In the genomic region with DNA sequence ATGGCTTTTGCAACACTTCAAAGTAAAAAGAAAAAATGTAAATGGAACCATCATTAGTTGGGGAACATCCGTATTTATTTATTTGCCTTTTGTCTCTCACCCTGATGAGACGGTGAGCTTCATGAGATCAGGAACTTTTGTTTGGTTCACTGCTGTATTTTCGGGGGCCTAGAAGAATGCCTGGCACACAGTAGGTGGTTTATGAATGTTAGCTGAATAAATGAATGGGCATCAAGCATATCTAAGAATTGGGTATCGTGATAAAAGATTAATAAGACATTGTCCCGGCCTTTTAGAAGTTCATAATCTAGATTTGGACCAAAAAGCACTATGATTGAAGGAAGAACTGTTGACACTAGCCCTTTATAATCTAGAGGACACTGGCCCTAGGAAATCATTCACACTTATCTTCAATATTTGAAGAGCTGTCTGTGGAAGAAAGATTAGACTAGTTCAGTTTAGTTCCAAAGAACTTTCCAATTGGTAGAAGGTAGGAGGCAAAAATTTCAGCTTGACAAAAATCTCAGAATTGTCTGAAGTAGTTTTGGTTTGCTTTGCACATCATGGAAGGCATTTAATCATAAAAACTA, we compare ENCODE assay signal across 12 cellular contexts.
DNase-seq lines count a peak whose midpoint lies in the region; ATAC-seq, FAIRE-seq and TF ChIP-seq lines count a peak whose summit lies in the region.
"Had no signal": no experiment of that assay in that cellular context is flagged by ENCODE, and none has a peak within 500 bp of the region (broad histone marks: within the 10 kb centered on the region; RNA-seq: fewer than 3 reads in every experiment).

No MANE protein-coding gene starts in this region.

- no peak for DNase-seq in HCT116 (ENCODE audit: low read depth, low spot score)
- peak; percentile 4 for DNase-seq in Karpas-422
- no peak for DNase-seq in K562 (ENCODE audit: extremely low read depth in 1 of 4, low spot score in 3 of 4)
- DNase-seq in mesenteric fat pad (ENCODE audit: low spot score): no peak
- DNase-seq: DMS153, DMS79 had no signal

- intact Hi-C loops in HCT116 (cut with micrococcal nuclease) (no loop called here), K562 (cut with micrococcal nuclease) (no loop called here)

- H3K27ac ChIP-seq in HCT116 (ENCODE audit: low read depth, low read length) (no peak overlapping the region), Karpas-422 (ENCODE audit: low read length) (no peak overlapping the region), K562 (ENCODE audit: extremely low read depth, low read depth, low read length) (no peak overlapping the region)
- H3K27ac ChIP-seq: BLaER1 had no signal

- H3K36me3 ChIP-seq in HCT116 (ENCODE audit: control insufficient read depth in 1 of 2, insufficient read depth in 2 of 2, low read length in 2 of 2) (no peaks in the 10 kb centered on the region), Karpas-422 (ENCODE audit: insufficient read depth, low read length) (no peaks in the 10 kb centered on the region), K562 (ENCODE audit: control insufficient read depth, insufficient read depth, low read length) (no peaks in the 10 kb centered on the region)
- H3K36me3 ChIP-seq: BE2C, BLaER1 had no signal

- BruUV-seq in HCT116 (replicated peaks; lab: Mats Ljungman, UMichigan) (no TSS peak), K562 (replicated peaks; lab: Mats Ljungman, UMichigan) (no TSS peak)

- no peak for TF ChIP-seq CTCF in HCT116 (IDR thresholded peaks at IDR 0.05 in 2 of 3, conservative IDR thresholded peaks at IDR 0.05 in 1 of 3; ENCODE audit: borderline replicate concordance in 1 of 3, insufficient read depth in 1 of 3, low read depth in 2 of 3, low read length in 2 of 3)
- no peak for TF ChIP-seq CTCF in K562 (IDR thresholded peaks at IDR 0.05 in 2 of 3, conservative IDR thresholded peaks at IDR 0.05 in 1 of 3; ENCODE audit: insufficient read depth in 2 of 3, low read depth in 1 of 3, low read length in 3 of 3)

- TF ChIP-seq POLR2A in HCT116 (IDR thresholded peaks at IDR 0.05; ENCODE audit: borderline replicate concordance, extremely low read depth, insufficient read depth, insufficient read length) (no peak), K562 (conservative IDR thresholded peaks at IDR 0.05) (no peak)

- POLR2A ChIA-PET in HCT116 (lab: Charles Lee) (no interaction called here), K562 (lab: Yijun Ruan, JAX) (interaction anchor here (0.8 to 2.2 kb wide), 5 partner anchors 8 to 139 kb away, joined by 3 to 11 read pairs (median 4); a partner anchor contains a TSS)

- H3K4me2 ChIP-seq in HCT116 (ENCODE audit: low read length) (no peak overlapping the region), Karpas-422 (ENCODE audit: low read depth, low read length, poor library complexity, severe bottlenecking) (no peak overlapping the region), K562 (ENCODE audit: insufficient read depth, low read length) (no peak overlapping the region)
- H3K4me2 ChIP-seq: BLaER1 had no signal

- H3K4me1 ChIP-seq in HCT116 (ENCODE audit: control insufficient read depth in 1 of 2, insufficient read depth in 2 of 2, low read length in 2 of 2) (peaks cover 0 to 6% of the 10 kb centered on the region in 2 experiments; a peak in 2 of 4 replicates), Karpas-422 (ENCODE audit: low read length) (no peaks in the 10 kb centered on the region), K562 (replicated peaks in 1 of 2; ENCODE audit: control insufficient read depth in 2 of 2, insufficient read depth in 2 of 2, low read length in 2 of 2) (no peaks in the 10 kb centered on the region; a peak in 1 of 5 replicates)
- H3K4me1 ChIP-seq: BE2C had no signal

- H3K27me3 ChIP-seq in HCT116 (ENCODE audit: insufficient read depth, low read length): no peaks in the 10 kb centered on the region
- H3K27me3 ChIP-seq in Karpas-422 (ENCODE audit: low read length): no peaks in the 10 kb centered on the region
- no peaks in the 10 kb centered on the region for H3K27me3 ChIP-seq in K562 (ENCODE audit: control insufficient read depth in 2 of 2, insufficient read depth in 2 of 2, low read length in 2 of 2)
- H3K27me3 ChIP-seq: BE2C, BLaER1 had no signal

- no peak; the same call in 1 of the 2 replicates for TF ChIP-seq EP300 in K562 (IDR thresholded peaks at IDR 0.05; ENCODE audit: low read length)

- TF ChIP-seq RAD21 in HCT116 (IDR thresholded peaks at IDR 0.05; ENCODE audit: low read depth) (no peak), K562 (CRISPR knock-in tag; conservative IDR thresholded peaks at IDR 0.05 in 1 of 2, IDR thresholded peaks at IDR 0.05 in 1 of 2) (no peak)

- H2AFZ ChIP-seq in HCT116 (ENCODE audit: low read depth, low read length, poor library complexity, severe bottlenecking) (peak overlapping the region; percentile 100), Karpas-422 (ENCODE audit: low read length) (no peak overlapping the region), K562 (ENCODE audit: low read depth, low read length) (no peak overlapping the region)

- H3K9ac ChIP-seq in HCT116 (ENCODE audit: low read length) (no peak overlapping the region), Karpas-422 (ENCODE audit: low read length) (no peak overlapping the region), K562 (ENCODE audit: insufficient read depth in 1 of 2, low read depth in 2 of 2, low read length in 2 of 2) (no peak overlapping the region)
- H3K9ac ChIP-seq: BLaER1 had no signal

- H3K4me3 ChIP-seq in HCT116 (replicated peaks in 1 of 2; ENCODE audit: low read depth in 1 of 2, low read length in 2 of 2) (no peak overlapping the region), Karpas-422 (ENCODE audit: low read length) (no peak overlapping the region), K562 (no peak overlapping the region)
- H3K4me3 ChIP-seq: BLaER1, GM12878 had no signal

- CTCF ChIA-PET in HCT116 (lab: Charles Lee) (interaction anchor here (0.7 to 3.2 kb wide), 6 partner anchors 9 to 147 kb away, joined by 3 to 52 read pairs (median 12); no protein-coding TSS in a partner anchor), K562 (lab: Yijun Ruan, JAX; ENCODE audit: low intra/inter-chr PET ratio) (interaction anchor here (2.3 to 2.5 kb wide), 2 partner anchors 20 to 138 kb away, joined by 8 to 20 read pairs; no protein-coding TSS in a partner anchor)

- FAIRE-seq in K562 (lab: Jason Lieb, UNC): no peak
- FAIRE-seq: A204.1, GM12892 had no signal

- RAD21 ChIA-PET in HCT116 (lab: Charles Lee; ENCODE audit: low non-redundant PET in 1 of 2, low total read pairs in 2 of 2, uncharacterized antibody in 2 of 2, unreplicated experiment in 2 of 2): interaction anchor here in 1 of 2 experiments (0.6 kb wide), 1 partner anchor 253 kb away, joined by 4 read pairs; no protein-coding TSS in a partner anchor

- H3K9me2 ChIP-seq in HCT116 (ENCODE audit: insufficient read depth) (no peaks in the 10 kb centered on the region), Karpas-422 (replicated peaks; ENCODE audit: insufficient read depth, low read length) (no peaks in the 10 kb centered on the region)

- in situ Hi-C loops in K562 (cut with MboI): no loop called here

- H3K9me3 ChIP-seq in HCT116 (ENCODE audit: control insufficient read depth in 1 of 2, insufficient read depth in 1 of 2, low read depth in 1 of 2, low read length in 2 of 2) (no peaks in the 10 kb centered on the region), Karpas-422 (ENCODE audit: low read length) (no peaks in the 10 kb centered on the region), K562 (replicated peaks; ENCODE audit: control insufficient read depth, insufficient read depth, low read depth, low read length) (no peaks in the 10 kb centered on the region)
- H3K9me3 ChIP-seq: BE2C, BLaER1 had no signal

- H3K79me2 ChIP-seq in HCT116 (ENCODE audit: insufficient read depth, low read length) (no peaks in the 10 kb centered on the region), Karpas-422 (ENCODE audit: low read length) (no peaks in the 10 kb centered on the region), K562 (ENCODE audit: control insufficient read depth, insufficient read depth, low read length) (no peaks in the 10 kb centered on the region)

- H4K20me1 ChIP-seq in HCT116 (ENCODE audit: insufficient read depth): no peaks in the 10 kb centered on the region
- H4K20me1 ChIP-seq in Karpas-422 (ENCODE audit: insufficient read depth, low read depth, low read length): no peaks in the 10 kb centered on the region
- H4K20me1 ChIP-seq in K562 (replicated peaks; ENCODE audit: control insufficient read depth, insufficient read depth, low read length): no peaks in the 10 kb centered on the region
- H4K20me1 ChIP-seq: BLaER1 had no signal

- 42% methylated on average over 5 of the region's 5 CpGs for WGBS in K562 (ENCODE audit: insufficient coverage, low coverage, missing lambda C conversion rate)

- H3K9me1 ChIP-seq in K562 (ENCODE audit: control insufficient read depth, insufficient read depth, low read length): no peaks in the 10 kb centered on the region

- ATAC-seq in HCT116: no peak
- ATAC-seq in K562: no peak
- ATAC-seq in HG02884 (IDR thresholded peaks at IDR 0.05; ENCODE audit: unreplicated experiment): no peak

TF ChIP-seq in HCT116, 20 proteins besides CTCF, POLR2A, EP300 and RAD21 (continues in another document):
- TF ChIP-seq POLR2AphosphoS5 (IDR thresholded peaks at IDR 0.05; ENCODE audit: low read depth, low read length) (no peak), ZFX (IDR thresholded peaks at IDR 0.05) (no peak)

TF ChIP-seq in K562, 482 proteins besides CTCF, POLR2A, EP300 and RAD21 (continues in another document):
- TF ChIP-seq JUND (IDR thresholded peaks at IDR 0.05; ENCODE audit: borderline replicate concordance, low read depth, low read length) (no peak), JUND (tag; IDR thresholded peaks at IDR 0.05; ENCODE audit: borderline replicate concordance, low read depth, low read length) (no peak)
- TF ChIP-seq, protein P1, sequence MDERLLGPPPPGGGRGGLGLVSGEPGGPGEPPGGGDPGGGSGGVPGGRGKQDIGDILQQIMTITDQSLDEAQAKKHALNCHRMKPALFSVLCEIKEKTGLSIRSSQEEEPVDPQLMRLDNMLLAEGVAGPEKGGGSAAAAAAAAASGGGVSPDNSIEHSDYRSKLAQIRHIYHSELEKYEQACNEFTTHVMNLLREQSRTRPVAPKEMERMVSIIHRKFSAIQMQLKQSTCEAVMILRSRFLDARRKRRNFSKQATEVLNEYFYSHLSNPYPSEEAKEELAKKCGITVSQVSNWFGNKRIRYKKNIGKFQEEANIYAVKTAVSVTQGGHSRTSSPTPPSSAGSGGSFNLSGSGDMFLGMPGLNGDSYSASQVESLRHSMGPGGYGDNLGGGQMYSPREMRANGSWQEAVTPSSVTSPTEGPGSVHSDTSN (CRISPR knock-in tag; IDR thresholded peaks at IDR 0.05; ENCODE audit: low read depth): no peak
- TF ChIP-seq, protein P1 (tag; conservative IDR thresholded peaks at IDR 0.05; ENCODE audit: low read depth): peak; percentile 58; the same call in 1 of the 2 replicates
